21 cellular contexts compared by ENCODE assay signal in the genomic region with DNA sequence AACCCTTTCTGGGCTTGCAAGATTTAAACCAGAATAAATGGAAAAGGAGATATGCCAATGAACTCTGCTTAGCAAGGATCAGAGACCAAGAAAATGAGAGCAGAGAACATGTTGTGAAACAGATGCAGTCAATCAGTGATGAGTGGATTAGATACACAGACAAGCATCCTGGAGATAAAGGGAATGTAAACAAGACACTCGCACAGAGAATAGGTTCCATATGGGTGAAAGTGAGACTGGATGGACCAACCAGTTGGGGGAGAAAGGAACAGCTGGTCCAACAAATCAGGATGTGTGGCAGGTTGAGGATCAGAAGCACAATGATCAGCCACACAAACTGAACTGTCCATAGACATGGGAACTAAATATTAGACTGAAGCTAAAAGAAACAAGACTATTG.
A peak's percentile ranks its signal among the peaks of the same experiment; 100 is the strongest.
DNase-seq lines count a peak whose midpoint lies in the region; ATAC-seq and TF ChIP-seq lines count a peak whose summit lies in the region.
"Had no signal": no experiment of that assay in that cellular context is flagged by ENCODE, and none has a peak within 500 bp of the region (broad histone marks: within the 10 kb centered on the region; RNA-seq: fewer than 3 reads in every experiment).

No MANE protein-coding gene starts in this region.

- H3K9ac ChIP-seq in SK-N-SH: no peak overlapping the region
- H3K9ac ChIP-seq in smooth muscle cell (ENCODE audit: low read depth): no peak overlapping the region

- H3K9me2 ChIP-seq in SK-N-SH: no peaks in the 10 kb centered on the region

- TF ChIP-seq POLR2A in thyroid gland (IDR thresholded peaks at IDR 0.05): no peak

- H2AFZ ChIP-seq in SK-N-SH (ENCODE audit: low read depth): no peak overlapping the region
- no peak overlapping the region for H2AFZ ChIP-seq in smooth muscle cell (ENCODE audit: low read depth)

- H3K4me2 ChIP-seq in SK-N-SH: no peak overlapping the region
- H3K4me2 ChIP-seq in smooth muscle cell: no peak overlapping the region
- H3K4me2 ChIP-seq: A549 had no signal

- TF ChIP-seq EP300 in SK-N-SH (IDR thresholded peaks at IDR 0.05; ENCODE audit: borderline replicate concordance in 1 of 2, low read depth in 1 of 2, low read length in 1 of 2): peak in 1 of 2 experiments; percentile 95; a peak in 2 of 4 replicates

- CTCF ChIA-PET in SK-N-SH (lab: Yijun Ruan, JAX): interaction anchor here (0.6 to 1.6 kb wide), 3 partner anchors 56 to 266 kb away, joined by 3 to 5 read pairs (median 5); no protein-coding TSS in a partner anchor

- H3K79me2 ChIP-seq in SK-N-SH (ENCODE audit: insufficient read depth): no peaks in the 10 kb centered on the region
- H3K79me2 ChIP-seq in smooth muscle cell (ENCODE audit: low read depth): no peaks in the 10 kb centered on the region

- no peak for ATAC-seq in HG03039 (IDR thresholded peaks at IDR 0.05; ENCODE audit: unreplicated experiment)
- ATAC-seq in HG02678 (IDR thresholded peaks at IDR 0.05; ENCODE audit: unreplicated experiment): no peak
- ATAC-seq: A549; activated T-cell treated with anti-CD3 and anti-CD28 coated beads, Interleukin-2, amount 50 U/mL, for 4 hours; HCT116; left ventricle myocardium superior; naive thymus-derived CD4-positive, alpha-beta T cell; T-helper 17 cell had no signal

- TF ChIP-seq CTCF in AG10803 (conservative IDR thresholded peaks at IDR 0.05; ENCODE audit: low read length) (no peak), SK-N-SH (IDR thresholded peaks at IDR 0.05) (no peak), smooth muscle cell (IDR thresholded peaks at IDR 0.05; ENCODE audit: borderline replicate concordance, insufficient read depth, poor library complexity, severe bottlenecking) (no peak), thyroid gland (IDR thresholded peaks at IDR 0.05) (no peak)

- no peaks in the 10 kb centered on the region for H4K20me1 ChIP-seq in SK-N-SH (ENCODE audit: insufficient read depth)
- no peaks in the 10 kb centered on the region for H4K20me1 ChIP-seq in smooth muscle cell (ENCODE audit: low read depth)

- H3K36me3 ChIP-seq in SK-N-SH (replicated peaks in 1 of 2; ENCODE audit: control insufficient read depth in 1 of 2, insufficient read depth in 2 of 2, low read length in 1 of 2) (no peaks in the 10 kb centered on the region), smooth muscle cell (ENCODE audit: low read depth) (no peaks in the 10 kb centered on the region), thyroid gland (no peaks in the 10 kb centered on the region)
- H3K36me3 ChIP-seq: SJSA1 had no signal

- POLR2A ChIA-PET in SK-N-SH (lab: Yijun Ruan, JAX): no interaction called here

- TF ChIP-seq RAD21 in SK-N-SH (IDR thresholded peaks at IDR 0.05; ENCODE audit: low read length): peak; percentile 6; the same call in 1 of the 2 replicates

- H3K9me3 ChIP-seq in SK-N-SH (no peaks in the 10 kb centered on the region), smooth muscle cell (replicated peaks; ENCODE audit: low read depth) (no peaks in the 10 kb centered on the region), thyroid gland (no peaks in the 10 kb centered on the region)
- H3K9me3 ChIP-seq: A549, SJSA1 had no signal

- WGBS in SK-N-SH (ENCODE audit: low lambda C conversion rate): 0% methylated on average over 1 of the region's 1 CpG
- 13% methylated on average over 1 of the region's 1 CpG for WGBS in smooth muscle cell (ENCODE audit: low lambda C conversion rate)
- WGBS in thyroid gland, 2 donors: 46% methylated on average over 1 of the region's 1 CpG

- intact Hi-C loops in thyroid gland (cut with DNase I): no loop called here

- H3K27me3 ChIP-seq in SK-N-SH (ENCODE audit: insufficient read depth) (no peaks in the 10 kb centered on the region), smooth muscle cell (ENCODE audit: low read depth) (no peaks in the 10 kb centered on the region), thyroid gland (no peaks in the 10 kb centered on the region)
- H3K27me3 ChIP-seq: SJSA1 had no signal

- peaks cover 0 to 11% of the 10 kb centered on the region in 2 experiments; a peak in 2 of 4 replicates for H3K4me1 ChIP-seq in SK-N-SH (ENCODE audit: control insufficient read depth in 1 of 2, insufficient read depth in 2 of 2, low read depth in 1 of 2, low read length in 1 of 2)
- H3K4me1 ChIP-seq in smooth muscle cell (ENCODE audit: low read depth): no peaks in the 10 kb centered on the region
- no peaks in the 10 kb centered on the region for H3K4me1 ChIP-seq in thyroid gland
- H3K4me1 ChIP-seq: A549 had no signal

- DNase-seq in AG10803 (ENCODE audit: low read depth): peak; percentile 17
- peak; percentile 92 for DNase-seq in DMS53 treated with DMSO at 0.1 percent for 48 hours (lab: John Stamatoyannopoulos, UW; ENCODE audit: unreplicated experiment)
- DNase-seq in NCI-H510A (lab: John Stamatoyannopoulos, UW): peak; percentile 59
- DNase-seq in SK-N-SH: peak; percentile 41
- DNase-seq in smooth muscle cell (lab: John Stamatoyannopoulos, UW; ENCODE audit: unreplicated experiment): no peak
- no peak for DNase-seq in thyroid gland
- DNase-seq: activated CD4-positive, alpha-beta T cell treated with anti-CD3 and anti-CD28 coated beads for 4 hours; activated naive CD4-positive, alpha-beta T cell treated with anti-CD3 and anti-CD28 coated beads for 36 hours; activated T-cell treated with anti-CD3 and anti-CD28 coated beads, Interleukin-2, amount 50 U/mL, for 4 hours; effector CD8-positive, alpha-beta T cell; left ventricle myocardium superior; naive thymus-derived CD4-positive, alpha-beta T cell; NCI-H1105; NCI-H2227 treated with DMSO at 0.1 percent for 48 hours; occipital lobe; T-helper 17 cell had no signal

- H3F3A ChIP-seq in SK-N-SH (replicated peaks; ENCODE audit: insufficient read depth): no peaks in the 10 kb centered on the region
- no peaks in the 10 kb centered on the region for H3F3A ChIP-seq in smooth muscle cell (ENCODE audit: low read depth)

- H3K4me3 ChIP-seq in AG10803 (ENCODE audit: low read length): no peak overlapping the region
- H3K4me3 ChIP-seq in SK-N-SH (ENCODE audit: low read depth in 2 of 2, low read length in 1 of 2): no peak overlapping the region
- H3K4me3 ChIP-seq in smooth muscle cell: no peak overlapping the region
- no peak overlapping the region for H3K4me3 ChIP-seq in thyroid gland (replicated peaks in 1 of 3)
- H3K4me3 ChIP-seq: A549, SJSA1 had no signal

- H3K27ac ChIP-seq in SK-N-SH (ENCODE audit: low read depth in 2 of 2, low read length in 1 of 2): no peak overlapping the region
- no peak overlapping the region for H3K27ac ChIP-seq in smooth muscle cell (ENCODE audit: low read depth)
- H3K27ac ChIP-seq in thyroid gland: no peak overlapping the region
- H3K27ac ChIP-seq: A549, SJSA1 had no signal

TF ChIP-seq in SK-N-SH, 30 proteins besides CTCF, POLR2A, EP300 and RAD21 (continues in another document):
- TF ChIP-seq NFIC (IDR thresholded peaks at IDR 0.05; ENCODE audit: borderline replicate concordance) (no peak), GATA2 (CRISPR knock-in tag; IDR thresholded peaks at IDR 0.05) (peak; percentile 92), CHD2 (IDR thresholded peaks at IDR 0.05; ENCODE audit: low read length, partially characterized antibody) (peak; percentile 75), TEAD4 (IDR thresholded peaks at IDR 0.05; ENCODE audit: borderline replicate concordance, insufficient read depth) (no peak), POLR2AphosphoS5 (IDR thresholded peaks at IDR 0.05; ENCODE audit: low read depth, low read length) (no peak), MEF2A (IDR thresholded peaks at IDR 0.05; ENCODE audit: borderline replicate concordance, low read depth) (no peak), EZH2phosphoT487 (IDR thresholded peaks at IDR 0.05; ENCODE audit: borderline replicate concordance, low read depth) (no peak)
- TF ChIP-seq, protein P1, sequence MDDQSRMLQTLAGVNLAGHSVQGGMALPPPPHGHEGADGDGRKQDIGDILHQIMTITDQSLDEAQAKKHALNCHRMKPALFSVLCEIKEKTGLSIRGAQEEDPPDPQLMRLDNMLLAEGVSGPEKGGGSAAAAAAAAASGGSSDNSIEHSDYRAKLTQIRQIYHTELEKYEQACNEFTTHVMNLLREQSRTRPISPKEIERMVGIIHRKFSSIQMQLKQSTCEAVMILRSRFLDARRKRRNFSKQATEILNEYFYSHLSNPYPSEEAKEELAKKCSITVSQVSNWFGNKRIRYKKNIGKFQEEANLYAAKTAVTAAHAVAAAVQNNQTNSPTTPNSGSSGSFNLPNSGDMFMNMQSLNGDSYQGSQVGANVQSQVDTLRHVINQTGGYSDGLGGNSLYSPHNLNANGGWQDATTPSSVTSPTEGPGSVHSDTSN (IDR thresholded peaks at IDR 0.05): no peak
- TF ChIP-seq, protein P2, sequence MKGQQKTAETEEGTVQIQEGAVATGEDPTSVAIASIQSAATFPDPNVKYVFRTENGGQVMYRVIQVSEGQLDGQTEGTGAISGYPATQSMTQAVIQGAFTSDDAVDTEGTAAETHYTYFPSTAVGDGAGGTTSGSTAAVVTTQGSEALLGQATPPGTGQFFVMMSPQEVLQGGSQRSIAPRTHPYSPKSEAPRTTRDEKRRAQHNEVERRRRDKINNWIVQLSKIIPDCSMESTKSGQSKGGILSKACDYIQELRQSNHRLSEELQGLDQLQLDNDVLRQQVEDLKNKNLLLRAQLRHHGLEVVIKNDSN (IDR thresholded peaks at IDR 0.05; ENCODE audit: borderline replicate concordance, low read depth): no peak
- TF ChIP-seq, protein P3, sequence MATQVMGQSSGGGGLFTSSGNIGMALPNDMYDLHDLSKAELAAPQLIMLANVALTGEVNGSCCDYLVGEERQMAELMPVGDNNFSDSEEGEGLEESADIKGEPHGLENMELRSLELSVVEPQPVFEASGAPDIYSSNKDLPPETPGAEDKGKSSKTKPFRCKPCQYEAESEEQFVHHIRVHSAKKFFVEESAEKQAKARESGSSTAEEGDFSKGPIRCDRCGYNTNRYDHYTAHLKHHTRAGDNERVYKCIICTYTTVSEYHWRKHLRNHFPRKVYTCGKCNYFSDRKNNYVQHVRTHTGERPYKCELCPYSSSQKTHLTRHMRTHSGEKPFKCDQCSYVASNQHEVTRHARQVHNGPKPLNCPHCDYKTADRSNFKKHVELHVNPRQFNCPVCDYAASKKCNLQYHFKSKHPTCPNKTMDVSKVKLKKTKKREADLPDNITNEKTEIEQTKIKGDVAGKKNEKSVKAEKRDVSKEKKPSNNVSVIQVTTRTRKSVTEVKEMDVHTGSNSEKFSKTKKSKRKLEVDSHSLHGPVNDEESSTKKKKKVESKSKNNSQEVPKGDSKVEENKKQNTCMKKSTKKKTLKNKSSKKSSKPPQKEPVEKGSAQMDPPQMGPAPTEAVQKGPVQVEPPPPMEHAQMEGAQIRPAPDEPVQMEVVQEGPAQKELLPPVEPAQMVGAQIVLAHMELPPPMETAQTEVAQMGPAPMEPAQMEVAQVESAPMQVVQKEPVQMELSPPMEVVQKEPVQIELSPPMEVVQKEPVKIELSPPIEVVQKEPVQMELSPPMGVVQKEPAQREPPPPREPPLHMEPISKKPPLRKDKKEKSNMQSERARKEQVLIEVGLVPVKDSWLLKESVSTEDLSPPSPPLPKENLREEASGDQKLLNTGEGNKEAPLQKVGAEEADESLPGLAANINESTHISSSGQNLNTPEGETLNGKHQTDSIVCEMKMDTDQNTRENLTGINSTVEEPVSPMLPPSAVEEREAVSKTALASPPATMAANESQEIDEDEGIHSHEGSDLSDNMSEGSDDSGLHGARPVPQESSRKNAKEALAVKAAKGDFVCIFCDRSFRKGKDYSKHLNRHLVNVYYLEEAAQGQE (IDR thresholded peaks at IDR 0.05; ENCODE audit: low read depth, low read length): no peak

Comparison
In these comparisons a context has a peak if more than half of its experiments do, and no peak if none do; other contexts are left out.
1. DNase-seq: peak in AG10803 (single experiment), DMS53 treated with DMSO at 0.1 percent for 48 hours (single experiment), NCI-H510A (single experiment) and SK-N-SH (single experiment); none in smooth muscle cell (single experiment) and thyroid gland (0 of 2).